In genomic region chr7:151608031-151608551, GRCh38 we compare ENCODE assay signal across 14 cellular contexts.
DNase-seq lines count a peak whose midpoint lies in the region; ATAC-seq and TF ChIP-seq lines count a peak whose summit lies in the region.
"Had no signal": no experiment of that assay in that cellular context is flagged by ENCODE, and none has a peak within 500 bp of the region (broad histone marks: within the 10 kb centered on the region; RNA-seq: fewer than 3 reads in every experiment).

No MANE protein-coding gene starts in this region.

- DNase-seq in left ventricle myocardium superior = no peak
- DNase-seq in cardiac septum (ENCODE audit: low spot score) = no peak
- DNase-seq in immature natural killer cell = no peak
- DNase-seq in type B pancreatic cell (ENCODE audit: extremely low spot score, unreplicated experiment) = no peak
- DNase-seq in C1 segment of cervical spinal cord (lab: John Stamatoyannopoulos, UW) = no peak
- DNase-seq in H4 (ENCODE audit: low spot score) = no peak
- no peak for DNase-seq in CD4-positive, alpha-beta memory T cell
- DNase-seq: activated CD4-positive, alpha-beta T cell treated with anti-CD3 and anti-CD28 coated beads for 1 hour; kidney glomerular epithelial cell; NCI-H1105 treated with DMSO at 0.1 percent for 48 hours had no signal

- H3K4me1 ChIP-seq in CD4-positive, alpha-beta memory T cell (ENCODE audit: insufficient read depth, low read length) = no peaks in the 10 kb centered on the region

- intact Hi-C loops in left ventricle myocardium superior (cut with micrococcal nuclease) = no loop called here
- intact Hi-C loops in cardiac septum (cut with DNase I) = no loop called here
- intact Hi-C loops in CD4-positive, alpha-beta memory T cell (cut with micrococcal nuclease) = no loop called here

- H3K27me3 Mint-ChIP-seq in immature natural killer cell (ENCODE audit: low read depth in 3 of 3) (peaks cover 0 to 5% (median 0%) of the 10 kb centered on the region in 3 donors), type B pancreatic cell (no peaks in the 10 kb centered on the region)
- H3K27me3 Mint-ChIP-seq in CD4-positive, alpha-beta memory T cell = no peaks in the 10 kb centered on the region

- CTCF ChIA-PET in CD4-positive, alpha-beta memory T cell (lab: Charles Lee; ENCODE audit: partially characterized antibody) = no interaction called here

- H3K9me3 ChIP-seq in CD4-positive, alpha-beta memory T cell (ENCODE audit: control insufficient read depth in 1 of 2, low read length in 2 of 2) = no peaks in the 10 kb centered on the region
- H3K9me3 ChIP-seq: pancreas had no signal

- H3K4me3 ChIP-seq in CD4-positive, alpha-beta memory T cell (ENCODE audit: low read length in 2 of 2) = no peak overlapping the region
- H3K4me3 ChIP-seq: pancreas, SK-N-MC had no signal

- H3K4me3 Mint-ChIP-seq in immature natural killer cell = no peak overlapping the region
- no peak overlapping the region for H3K4me3 Mint-ChIP-seq in type B pancreatic cell
- H3K4me3 Mint-ChIP-seq in CD4-positive, alpha-beta memory T cell = no peak overlapping the region

- TF ChIP-seq CTCF in type B pancreatic cell (conservative IDR thresholded peaks at IDR 0.05) = no peak

- peak; percentile 14 for ATAC-seq in left ventricle myocardium superior
- ATAC-seq in SK-N-SH treated with all-trans-retinoic acid at 6 μM for 48 hours = peak; percentile 47; the same call in 2 of the 3 replicates
- ATAC-seq: pancreas had no signal

- H3K9me3 Mint-ChIP-seq in immature natural killer cell (no peaks in the 10 kb centered on the region), type B pancreatic cell (no peaks in the 10 kb centered on the region)
- no peaks in the 10 kb centered on the region for H3K9me3 Mint-ChIP-seq in CD4-positive, alpha-beta memory T cell
- H3K9me3 Mint-ChIP-seq: activated T-helper 2 cell treated with anti-CD3 and anti-CD28 coated beads, Interferon-gamma antibody, Interleukin-2, Interleukin-4, amounts not matched to agents 10 μg/mL and 5 μg/mL and 100 μg/mL, durations not matched to agents 14 hours and 24 hours and 36 hours had no signal

- no peak overlapping the region for H3K27ac ChIP-seq in CD4-positive, alpha-beta memory T cell (ENCODE audit: low read depth, low read length)
- H3K27ac ChIP-seq: pancreas, SK-N-MC had no signal

- H3K27ac Mint-ChIP-seq in immature natural killer cell (peak overlapping the region in 4 of 6 donors; percentile 10 to 55 (median 14)), type B pancreatic cell (peak overlapping the region; percentile 22)
- peak overlapping the region in 2 of 7 donors; percentile 40 to 70 for H3K27ac Mint-ChIP-seq in CD4-positive, alpha-beta memory T cell
- H3K27ac Mint-ChIP-seq: activated T-helper 2 cell treated with anti-CD3 and anti-CD28 coated beads, Interferon-gamma antibody, Interleukin-2, Interleukin-4, amounts not matched to agents 10 μg/mL and 5 μg/mL and 100 μg/mL, durations not matched to agents 14 hours and 24 hours and 36 hours had no signal

- peaks cover 6 to 17% of the 10 kb centered on the region in 2 donors for H3K4me1 Mint-ChIP-seq in immature natural killer cell
- peaks cover 4% of the 10 kb centered on the region for H3K4me1 Mint-ChIP-seq in type B pancreatic cell (ENCODE audit: unreplicated experiment)
- H3K4me1 Mint-ChIP-seq in CD4-positive, alpha-beta memory T cell = peaks cover 6 to 12% (median 9%) of the 10 kb centered on the region in 4 donors

- no peaks in the 10 kb centered on the region for H3K36me3 ChIP-seq in CD4-positive, alpha-beta memory T cell (ENCODE audit: insufficient read depth, low read length)
- H3K36me3 ChIP-seq: pancreas had no signal

- POLR2A ChIA-PET in CD4-positive, alpha-beta memory T cell (lab: Charles Lee; ENCODE audit: partially characterized antibody) = no interaction called here

- H3K36me3 Mint-ChIP-seq in immature natural killer cell = peaks cover 3 to 7% (median 4%) of the 10 kb centered on the region in 3 donors
- H3K36me3 Mint-ChIP-seq in type B pancreatic cell = peaks cover 4% of the 10 kb centered on the region
- peaks cover 4 to 21% of the 10 kb centered on the region in 2 donors for H3K36me3 Mint-ChIP-seq in CD4-positive, alpha-beta memory T cell

- no peaks in the 10 kb centered on the region for H3K27me3 ChIP-seq in CD4-positive, alpha-beta memory T cell (ENCODE audit: insufficient read depth, low read length)
- H3K27me3 ChIP-seq: pancreas had no signal

TF ChIP-seq in SK-N-SH treated with all-trans-retinoic acid at 6 μM for 48 hours, 23 proteins besides CTCF, POLR2A, EP300 and RAD21:
- TF ChIP-seq ZFP30 (CRISPR knock-in tag; IDR thresholded peaks at IDR 0.05) = no peak
- TF ChIP-seq CSDC2 (CRISPR knock-in tag; IDR thresholded peaks at IDR 0.05) = no peak
- no peak for TF ChIP-seq SNAI2 (CRISPR knock-in tag; IDR thresholded peaks at IDR 0.05)
- no peak for TF ChIP-seq TOX (CRISPR knock-in tag; IDR thresholded peaks at IDR 0.05; ENCODE audit: borderline replicate concordance)
